ENCODE assay signal across 8 cellular contexts in the genomic region with DNA sequence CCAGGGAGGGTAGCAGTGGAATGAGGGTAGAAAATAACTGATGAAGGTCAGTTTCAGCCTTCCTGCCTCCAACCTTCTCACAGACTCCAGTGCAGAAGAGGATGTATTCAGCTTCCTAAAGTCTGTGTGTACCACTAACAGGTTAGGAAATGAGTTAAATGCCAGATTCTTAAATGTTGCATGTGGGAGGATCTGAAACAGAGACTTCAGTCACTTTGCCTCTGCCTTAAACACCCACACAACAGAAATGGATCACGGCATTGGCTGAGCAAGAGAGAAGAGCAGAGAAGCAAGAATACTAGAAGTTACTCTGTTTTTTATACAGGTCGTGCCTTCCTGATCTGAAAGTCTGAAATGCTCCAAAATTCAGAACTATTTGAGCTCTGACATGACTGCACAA.
DNase-seq lines count a peak whose midpoint lies in the region; ATAC-seq, FAIRE-seq and TF ChIP-seq lines count a peak whose summit lies in the region.

No MANE protein-coding gene starts in this region.

- no peak overlapping the region for H3K14ac ChIP-seq in trophoblast cell (ENCODE audit: low read length)

- H3K23ac ChIP-seq in trophoblast cell (ENCODE audit: low read length), result no peak overlapping the region

- no peak overlapping the region for H3K18ac ChIP-seq in trophoblast cell (ENCODE audit: low read length)

- H3K9ac ChIP-seq in trophoblast cell (ENCODE audit: low read length), result no peak overlapping the region

- H3K27ac ChIP-seq in trophoblast cell (ENCODE audit: low read depth, low read length), result no peak overlapping the region

- H3K27me3 ChIP-seq in trophoblast cell (ENCODE audit: insufficient read depth, low read length), result no peaks in the 10 kb centered on the region

- no peak for TF ChIP-seq CTCF in CD14-positive monocyte (IDR thresholded peaks at IDR 0.05)

- no peak overlapping the region for H2BK120ac ChIP-seq in trophoblast cell (ENCODE audit: insufficient read depth, low read length, poor library complexity)

- H2BK12ac ChIP-seq in trophoblast cell (ENCODE audit: low read length), result no peak overlapping the region

- no peak for TF ChIP-seq POLR2A in H54 (IDR thresholded peaks at IDR 0.05; ENCODE audit: low read depth, low read length)

- H4K91ac ChIP-seq in trophoblast cell (ENCODE audit: low read depth, low read length), result no peak overlapping the region

- no peaks in the 10 kb centered on the region for H3K79me2 ChIP-seq in trophoblast cell (ENCODE audit: control insufficient read depth, insufficient read depth, low read length, poor library complexity)

- no peaks in the 10 kb centered on the region for H3K4me1 Mint-ChIP-seq in CD14-positive monocyte

- H3K27me3 Mint-ChIP-seq in CD14-positive monocyte (ENCODE audit: low read depth in 3 of 3), result peaks cover 2 to 9% (median 3%) of the 10 kb centered on the region in 3 donors

- no peak overlapping the region for H2BK5ac ChIP-seq in trophoblast cell (ENCODE audit: low read depth, low read length, poor library complexity)

- H3K4me1 ChIP-seq in trophoblast cell (ENCODE audit: control insufficient read depth in 1 of 2, insufficient read depth in 2 of 2, low read length in 2 of 2), result peaks cover 7 to 8% of the 10 kb centered on the region in 2 experiments

- intact Hi-C loops in CD14-positive monocyte (cut with micrococcal nuclease), result no loop called here

- no peak for FAIRE-seq in H54 (lab: Jason Lieb, UNC)

- no peak overlapping the region for H3K4me3 Mint-ChIP-seq in CD14-positive monocyte

- H3K27ac Mint-ChIP-seq in CD14-positive monocyte, result no peak overlapping the region

- peak; percentile 84 for ATAC-seq in GM18517 (IDR thresholded peaks at IDR 0.05; ENCODE audit: unreplicated experiment)
- ATAC-seq in GM21447 (IDR thresholded peaks at IDR 0.05; ENCODE audit: unreplicated experiment), result peak; percentile 58
- peak; percentile 76 for ATAC-seq in HG03439 (IDR thresholded peaks at IDR 0.05; ENCODE audit: unreplicated experiment)

- no peaks in the 10 kb centered on the region for H3K36me3 Mint-ChIP-seq in CD14-positive monocyte

- no peaks in the 10 kb centered on the region for H3K9me3 Mint-ChIP-seq in CD14-positive monocyte

- no peaks in the 10 kb centered on the region for H3K36me3 ChIP-seq in trophoblast cell (ENCODE audit: control insufficient read depth in 1 of 2, insufficient read depth in 2 of 2, low read length in 2 of 2)

- no peak overlapping the region for H4K8ac ChIP-seq in trophoblast cell (ENCODE audit: low read depth, low read length)

- H3K4me3 ChIP-seq in trophoblast cell (ENCODE audit: low read depth, low read length), result no peak overlapping the region

- H2AFZ ChIP-seq in trophoblast cell (ENCODE audit: insufficient read depth, low read length, poor library complexity), result no peak overlapping the region

- H3K4ac ChIP-seq in trophoblast cell (ENCODE audit: low read depth, low read length), result no peak overlapping the region

- H3K4me2 ChIP-seq in trophoblast cell (ENCODE audit: low read length), result no peak overlapping the region

- no peaks in the 10 kb centered on the region for H3K9me3 ChIP-seq in trophoblast cell (ENCODE audit: insufficient read depth, low read depth, low read length)

- H3K79me1 ChIP-seq in trophoblast cell (ENCODE audit: low read length), result peaks cover 3% of the 10 kb centered on the region

- H4K12ac ChIP-seq in trophoblast cell (ENCODE audit: low read depth, low read length), result no peak overlapping the region

- DNase-seq in trophoblast cell (no peak), CD14-positive monocyte (ENCODE audit: low spot score) (no peak), H54 (ENCODE audit: insufficient read length, low spot score) (no peak), HK-2 (ENCODE audit: unreplicated experiment) (no peak), RPMI8226 (no peak)

- no CpG with 5 or more reads among the region's 2 CpGs for WGBS in trophoblast cell (ENCODE audit: extremely low coverage, insufficient coverage, insufficient read length)

- H2AK5ac ChIP-seq in trophoblast cell (ENCODE audit: low read length), result peak overlapping the region; percentile 29
